Comparison of ENCODE assay signal across 9 cellular contexts in genomic region chrX:74015379-74016019, GRCh38.
DNase-seq lines count a peak whose midpoint lies in the region; ATAC-seq and TF ChIP-seq lines count a peak whose summit lies in the region.
"Had no signal": no experiment of that assay in that cellular context is flagged by ENCODE, and none has a peak within 500 bp of the region (broad histone marks: within the 10 kb centered on the region; RNA-seq: fewer than 3 reads in every experiment).

No MANE protein-coding gene starts in this region.

- POLR2A ChIA-PET in PC-3 (lab: Charles Lee; ENCODE audit: unreplicated experiment) = no interaction called here

- no peak overlapping the region for H3K27ac ChIP-seq in PC-3 (ENCODE audit: low read length)

- CTCF ChIA-PET in Calu3 (lab: Charles Lee) (no interaction called here), PC-3 (lab: Charles Lee) (interaction anchor here (0.7 kb wide), 1 partner anchor 19 kb away, joined by 3 read pairs; no protein-coding TSS in a partner anchor)

- TF ChIP-seq CTCF in Calu3 (IDR thresholded peaks at IDR 0.05; ENCODE audit: unreplicated experiment) (peak; percentile 69), PC-3 (conservative IDR thresholded peaks at IDR 0.05; ENCODE audit: low read depth, low read length) (peak; percentile 90), osteocyte (IDR thresholded peaks at IDR 0.05) (peak; percentile 91), type B pancreatic cell (conservative IDR thresholded peaks at IDR 0.05) (peak; percentile 97)

- H3K9me3 Mint-ChIP-seq in Calu3 (ENCODE audit: low read depth, unreplicated experiment) (no peaks in the 10 kb centered on the region), osteocyte (ENCODE audit: unreplicated experiment) (peaks cover 15% of the 10 kb centered on the region), type B pancreatic cell (no peaks in the 10 kb centered on the region)
- no peaks in the 10 kb centered on the region for H3K9me3 Mint-ChIP-seq in activated T-cell treated with anti-CD3 and anti-CD28 coated beads, Interleukin-2, amount 50 U/mL, for 72 hours
- H3K9me3 Mint-ChIP-seq: dendritic cell treated with granulocyte-macrophage colony-stimulating factor and Interleukin-4, amounts not matched to agents 40 ng/mL and 50 ng/mL, for 4 days had no signal

- no peaks in the 10 kb centered on the region for H3F3A ChIP-seq in PC-3 (ENCODE audit: low read length, unreplicated experiment)

- no peak overlapping the region for H3K9ac ChIP-seq in PC-3 (ENCODE audit: low read length)

- H3K27ac Mint-ChIP-seq in Calu3 (ENCODE audit: unreplicated experiment) = no peak overlapping the region
- H3K27ac Mint-ChIP-seq in activated T-cell treated with anti-CD3 and anti-CD28 coated beads, Interleukin-2, amount 50 U/mL, for 72 hours = peak overlapping the region; percentile 54
- H3K27ac Mint-ChIP-seq in osteocyte (ENCODE audit: unreplicated experiment) = no peak overlapping the region
- H3K27ac Mint-ChIP-seq in type B pancreatic cell = no peak overlapping the region
- H3K27ac Mint-ChIP-seq: dendritic cell treated with granulocyte-macrophage colony-stimulating factor and Interleukin-4, amounts not matched to agents 40 ng/mL and 50 ng/mL, for 4 days had no signal

- H3K4me1 Mint-ChIP-seq in Calu3 (ENCODE audit: low read depth, unreplicated experiment) (peaks cover 11% of the 10 kb centered on the region), osteocyte (ENCODE audit: unreplicated experiment) (peaks cover 14% of the 10 kb centered on the region), type B pancreatic cell (ENCODE audit: unreplicated experiment) (peaks cover 4% of the 10 kb centered on the region)
- H3K4me1 Mint-ChIP-seq in activated T-cell treated with anti-CD3 and anti-CD28 coated beads, Interleukin-2, amount 50 U/mL, for 72 hours (ENCODE audit: low read depth) = peaks cover 5% of the 10 kb centered on the region

- no peak overlapping the region for H3K4me2 ChIP-seq in PC-3 (ENCODE audit: low read length)

- no peak overlapping the region for H3K4me3 ChIP-seq in PC-3 (ENCODE audit: low read length)

- no peaks in the 10 kb centered on the region for H3K27me3 Mint-ChIP-seq in Calu3 (ENCODE audit: unreplicated experiment)
- no peaks in the 10 kb centered on the region for H3K27me3 Mint-ChIP-seq in activated T-cell treated with anti-CD3 and anti-CD28 coated beads, Interleukin-2, amount 50 U/mL, for 72 hours (ENCODE audit: low read depth)
- no peaks in the 10 kb centered on the region for H3K27me3 Mint-ChIP-seq in osteocyte (ENCODE audit: unreplicated experiment)
- H3K27me3 Mint-ChIP-seq in type B pancreatic cell = no peaks in the 10 kb centered on the region
- H3K27me3 Mint-ChIP-seq: dendritic cell treated with granulocyte-macrophage colony-stimulating factor and Interleukin-4, amounts not matched to agents 40 ng/mL and 50 ng/mL, for 4 days had no signal

- DNase-seq in Calu3 = peak; percentile 59
- peak in 59 of 76 experiments; percentile 0 to 56 (median 14) for DNase-seq in HUDEP-2 (lab: John Stamatoyannopoulos, UW; ENCODE audit: unreplicated experiment in 76 of 76)
- peak; percentile 80 for DNase-seq in PC-3
- peak; percentile 59 to 62 for DNase-seq in activated T-cell treated with anti-CD3 and anti-CD28 coated beads, Interleukin-2, amount 50 U/mL, for 72 hours
- DNase-seq in fibroblast of the conjunctiva (ENCODE audit: low read depth) = peak; percentile 69
- DNase-seq in osteocyte (ENCODE audit: extremely low spot score, unreplicated experiment) = no peak
- DNase-seq in type B pancreatic cell (ENCODE audit: extremely low spot score, unreplicated experiment) = no peak

- H3K79me2 ChIP-seq in PC-3 (ENCODE audit: low read length) = no peaks in the 10 kb centered on the region

- BruUV-seq in Calu3 (replicated peaks; lab: Mats Ljungman, UMichigan) (no TSS peak), PC-3 (replicated peaks; lab: Mats Ljungman, UMichigan) (no TSS peak)

- intact Hi-C loops in Calu3 (cut with micrococcal nuclease; ENCODE audit: unreplicated experiment) = loop anchor here (1.0 kb wide), 2 partner anchors 118 to 160 kb away; no protein-coding TSS in a partner anchor
- intact Hi-C loops in PC-3 (cut with micrococcal nuclease) = loop anchor here (1.0 to 5.0 kb wide), 4 partner anchors 118 to 548 kb away; no protein-coding TSS in a partner anchor

- H2AFZ ChIP-seq in PC-3 (ENCODE audit: low read length) = no peak overlapping the region

- no peaks in the 10 kb centered on the region for H3K36me3 ChIP-seq in PC-3 (ENCODE audit: low read depth, low read length)

- H4K20me1 ChIP-seq in PC-3 (ENCODE audit: low read length) = no peaks in the 10 kb centered on the region

- no peaks in the 10 kb centered on the region for H3K27me3 ChIP-seq in PC-3 (ENCODE audit: low read length)

- H3K4me1 ChIP-seq in PC-3 (ENCODE audit: insufficient read depth, low read length) = 0 out of 2 replicates have a peak, but pooled peaks cover 3% of the 10 kb centered on the region

- no peaks in the 10 kb centered on the region for H3K9me3 ChIP-seq in PC-3 (ENCODE audit: low read length)

- ATAC-seq in GM21390 (IDR thresholded peaks at IDR 0.05; ENCODE audit: unreplicated experiment) (peak; percentile 84), PC-3 (peak; percentile 85)
- ATAC-seq in activated T-cell treated with anti-CD3 and anti-CD28 coated beads, Interleukin-2, amount 50 U/mL, for 72 hours (replicated peaks in 1 of 2) = peak; percentile 64 to 86

- H3K36me3 Mint-ChIP-seq in Calu3 (ENCODE audit: insufficient read depth, unreplicated experiment) = peaks cover 7% of the 10 kb centered on the region
- H3K36me3 Mint-ChIP-seq in activated T-cell treated with anti-CD3 and anti-CD28 coated beads, Interleukin-2, amount 50 U/mL, for 72 hours (ENCODE audit: insufficient read depth in 2 of 2) = no peaks in the 10 kb centered on the region
- no peaks in the 10 kb centered on the region for H3K36me3 Mint-ChIP-seq in osteocyte (ENCODE audit: unreplicated experiment)
- no peaks in the 10 kb centered on the region for H3K36me3 Mint-ChIP-seq in type B pancreatic cell

- H3K4me3 Mint-ChIP-seq in Calu3 (ENCODE audit: low read depth, unreplicated experiment) = no peak overlapping the region
- no peak overlapping the region for H3K4me3 Mint-ChIP-seq in activated T-cell treated with anti-CD3 and anti-CD28 coated beads, Interleukin-2, amount 50 U/mL, for 72 hours
- H3K4me3 Mint-ChIP-seq in osteocyte (ENCODE audit: unreplicated experiment) = no peak overlapping the region
- no peak overlapping the region for H3K4me3 Mint-ChIP-seq in type B pancreatic cell
- H3K4me3 Mint-ChIP-seq: dendritic cell treated with granulocyte-macrophage colony-stimulating factor and Interleukin-4, amounts not matched to agents 40 ng/mL and 50 ng/mL, for 4 days had no signal

- H3K9me2 ChIP-seq in PC-3 (replicated peaks; ENCODE audit: low read length) = no peaks in the 10 kb centered on the region

Comparison
In these comparisons a context has a peak if more than half of its experiments do, and no peak if none do; other contexts are left out.
1. DNase-seq: peak in Calu3 (single experiment), HUDEP-2 (59 of 76), PC-3 (single experiment), activated T-cell treated with anti-CD3 and anti-CD28 coated beads, Interleukin-2, amount 50 U/mL, for 72 hours (2 of 2) and fibroblast of the conjunctiva (single experiment); none in osteocyte (single experiment) and type B pancreatic cell (single experiment).
2. Peak in every context shown above with its lines, with median percentiles within 50 percentile points of each other: CTCF ChIP-seq and ATAC-seq.